Comparison of ENCODE assay signal across 13 cellular contexts in the genomic region with DNA sequence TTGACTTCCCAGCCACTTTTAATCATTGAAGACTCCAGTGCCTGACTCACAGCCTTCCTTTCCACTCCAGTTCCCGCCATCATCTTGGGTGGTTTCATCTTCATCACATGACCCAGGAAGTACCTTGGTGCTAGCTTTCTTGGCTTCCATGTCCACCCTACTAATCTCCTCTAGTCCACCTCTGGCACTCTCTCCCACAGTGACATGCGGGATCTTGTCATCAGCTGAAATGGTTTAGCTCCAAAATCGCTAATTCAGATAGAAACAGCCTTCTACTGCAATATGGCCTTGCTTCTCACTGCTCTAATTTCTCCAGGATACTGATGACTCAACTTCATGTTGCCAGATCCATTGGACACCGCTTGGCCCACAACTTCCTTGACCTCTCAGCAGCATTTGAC. TPM values are rescaled to one million over a fixed set of nuclear protein-coding genes. Genes with fewer than 3 reads are reported as not detected.
DNase-seq lines count a peak whose midpoint lies in the region; ATAC-seq, FAIRE-seq and TF ChIP-seq lines count a peak whose summit lies in the region.
"Had no signal": no experiment of that assay in that cellular context is flagged by ENCODE, and none has a peak within 500 bp of the region (broad histone marks: within the 10 kb centered on the region; RNA-seq: fewer than 3 reads in every experiment).

No MANE protein-coding gene starts in this region.

- dilution Hi-C loops in mammary epithelial cell (cut with HindIII; ENCODE audit: low sequenced_read_pairs): no loop called here

- DNase-seq in A172 (ENCODE audit: low spot score): peak; percentile 11
- DNase-seq in HTR-8/SVneo (ENCODE audit: insufficient read length, low spot score): peak; percentile 35
- DNase-seq in mammary epithelial cell: peak; percentile 31
- peak in 1 of 3 donors; percentile 55 for DNase-seq in right cardiac atrium
- no peak for DNase-seq in CD8-positive, alpha-beta memory T cell
- no peak for DNase-seq in DMS53 (lab: John Stamatoyannopoulos, UW)
- DNase-seq in midbrain (lab: John Stamatoyannopoulos, UW): no peak
- no peak for DNase-seq in NCI-H2171 treated with DMSO at 0.1 percent for 48 hours (lab: John Stamatoyannopoulos, UW)
- DNase-seq: H7, NCI-H146 had no signal

- CTCF ChIA-PET in mammary epithelial cell (lab: Charles Lee; ENCODE audit: low non-redundant PET): no interaction called here
- CTCF ChIA-PET in CD8-positive, alpha-beta memory T cell (lab: Charles Lee): no interaction called here

- H3K36me3 Mint-ChIP-seq in CD8-positive, alpha-beta memory T cell: peaks cover 9 to 63% (median 12%) of the 10 kb centered on the region in 3 donors

- H3K27me3 ChIP-seq in mammary epithelial cell (ENCODE audit: insufficient read depth, low read length) (no peaks in the 10 kb centered on the region), right cardiac atrium (ENCODE audit: control insufficient read depth, insufficient read depth) (no peaks in the 10 kb centered on the region)
- H3K27me3 ChIP-seq in CD8-positive, alpha-beta memory T cell (ENCODE audit: insufficient read depth, low read length, poor library complexity, severe bottlenecking): no peaks in the 10 kb centered on the region
- H3K27me3 ChIP-seq: vagina had no signal

- peak; percentile 42 for FAIRE-seq in HTR-8/SVneo (lab: Jason Lieb, UNC)
- FAIRE-seq: astrocyte, frontal cortex had no signal

- no peak overlapping the region for H3K4me3 Mint-ChIP-seq in CD8-positive, alpha-beta memory T cell

- H3K36me3 ChIP-seq in mammary epithelial cell (ENCODE audit: insufficient read depth, low read length): no peaks in the 10 kb centered on the region
- peaks cover 8% of the 10 kb centered on the region for H3K36me3 ChIP-seq in CD8-positive, alpha-beta memory T cell (ENCODE audit: insufficient read depth, low read length)
- H3K36me3 ChIP-seq: vagina had no signal

- H3K4me2 ChIP-seq in mammary epithelial cell (ENCODE audit: insufficient read depth, low read depth, low read length): no peak overlapping the region

- no peaks in the 10 kb centered on the region for H3K27me3 Mint-ChIP-seq in CD8-positive, alpha-beta memory T cell

- H3K79me2 ChIP-seq in mammary epithelial cell (ENCODE audit: insufficient read depth, low read length): peaks cover 89% of the 10 kb centered on the region

- BruUV-seq in mammary epithelial cell (replicated peaks; lab: Mats Ljungman, UMichigan): no TSS peak

- H3K4me1 ChIP-seq in mammary epithelial cell (ENCODE audit: insufficient read depth, low read length) (no peaks in the 10 kb centered on the region), right cardiac atrium (ENCODE audit: control insufficient read depth, insufficient read depth, low read length) (peaks cover 16% of the 10 kb centered on the region)
- peaks cover 20% of the 10 kb centered on the region for H3K4me1 ChIP-seq in CD8-positive, alpha-beta memory T cell (ENCODE audit: insufficient read depth, low read length)

- H3K27ac ChIP-seq in mammary epithelial cell (ENCODE audit: insufficient read depth, low read depth, low read length): no peak overlapping the region
- no peak overlapping the region for H3K27ac ChIP-seq in right cardiac atrium (ENCODE audit: low read length)
- H3K27ac ChIP-seq in CD8-positive, alpha-beta memory T cell (ENCODE audit: low read depth, low read length): no peak overlapping the region
- H3K27ac ChIP-seq: vagina had no signal

- WGBS in mammary epithelial cell (ENCODE audit: low coverage, missing lambda C conversion rate): 74% methylated on average over 4 of the region's 4 CpGs
- WGBS in right cardiac atrium: 73% methylated on average over 4 of the region's 4 CpGs

- in situ Hi-C loops in mammary epithelial cell (cut with MboI; ENCODE audit: low sequenced_read_pairs in 2 of 2): no loop called here

- no peak overlapping the region for H2AFZ ChIP-seq in mammary epithelial cell (ENCODE audit: low read depth, low read length)

- no peaks in the 10 kb centered on the region for H3K9me3 Mint-ChIP-seq in CD8-positive, alpha-beta memory T cell

- no peak overlapping the region for H3K4me3 ChIP-seq in mammary epithelial cell (replicated peaks in 1 of 3; ENCODE audit: insufficient read depth in 1 of 3, low read depth in 2 of 3, low read length in 3 of 3)
- no peak overlapping the region for H3K4me3 ChIP-seq in right cardiac atrium (ENCODE audit: low read length)
- H3K4me3 ChIP-seq in CD8-positive, alpha-beta memory T cell (ENCODE audit: low read length): no peak overlapping the region
- H3K4me3 ChIP-seq: vagina had no signal

- no peak for TF ChIP-seq CTCF in mammary epithelial cell (conservative IDR thresholded peaks at IDR 0.05 in 1 of 2, IDR thresholded peaks at IDR 0.05 in 1 of 2; ENCODE audit: extremely low read depth in 1 of 2, insufficient read depth in 1 of 2, low read depth in 1 of 2, low read length in 2 of 2)

- peaks cover 3% of the 10 kb centered on the region for H4K20me1 ChIP-seq in mammary epithelial cell (ENCODE audit: insufficient read depth, low read length)

- POLR2A ChIA-PET in CD8-positive, alpha-beta memory T cell (lab: Charles Lee): no interaction called here

- H3K4me1 Mint-ChIP-seq in CD8-positive, alpha-beta memory T cell: peaks cover 54 to 85% (median 80%) of the 10 kb centered on the region in 3 donors

- H3K27ac Mint-ChIP-seq in CD8-positive, alpha-beta memory T cell: peak overlapping the region in 4 of 8 donors; percentile 11 to 65 (median 39)

- intact Hi-C loops in mammary epithelial cell (cut with micrococcal nuclease): no loop called here
- intact Hi-C loops in right cardiac atrium (cut with DNase I): no loop called here

- H3K9ac ChIP-seq in mammary epithelial cell (ENCODE audit: insufficient read depth, low read length): no peak overlapping the region

- no peaks in the 10 kb centered on the region for H3K9me3 ChIP-seq in mammary epithelial cell (replicated peaks; ENCODE audit: insufficient read depth, low read length)
- no peaks in the 10 kb centered on the region for H3K9me3 ChIP-seq in right cardiac atrium (ENCODE audit: control insufficient read depth, low read length)
- H3K9me3 ChIP-seq in CD8-positive, alpha-beta memory T cell (ENCODE audit: low read length): no peaks in the 10 kb centered on the region
- H3K9me3 ChIP-seq: vagina had no signal

- ATAC-seq in right cardiac atrium: peak; percentile 66 to 76

RNA-seq across cellular contexts. Expression of a gene that starts 24.5 kb away (rescaled TPM):
- 10.9 and 14.8 TPM in 2 replicates for total RNA-seq in A172 (2014; rRNA removed; shearing (Covaris generic))
- total RNA-seq in mammary epithelial cell (10 to 100 TPM; 25.3 to 27.3 TPM), right cardiac atrium (10 to 100 TPM; 21.9 to 27.3 (median 22.4) TPM)
- polyA plus RNA-seq in mammary epithelial cell (18.0 TPM), right cardiac atrium (13.2 TPM)
- 1.9 TPM for polyA minus RNA-seq in mammary epithelial cell
- total RNA-seq in CD8-positive, alpha-beta memory T cell: 10 to 100 TPM; 32.8 to 35.2 TPM
- 16.8 TPM for polyA plus RNA-seq in CD8-positive, alpha-beta memory T cell

Comparison
In these comparisons a context has a peak if more than half of its experiments do, and no peak if none do; other contexts are left out.
1. DNase-seq: peak in A172 (single experiment), HTR-8/SVneo (single experiment) and mammary epithelial cell (single experiment); none in CD8-positive, alpha-beta memory T cell (0 of 5), DMS53 (single experiment), midbrain (single experiment) and NCI-H2171 treated with DMSO at 0.1 percent for 48 hours (single experiment).